Comparison of ENCODE assay signal across 9 cellular contexts in genomic region chr17:78619334-78619733, GRCh38. TPM values are rescaled to one million over a fixed set of nuclear protein-coding genes. Genes with fewer than 3 reads are reported as not detected.
"Had no signal": no experiment of that assay in that cellular context is flagged by ENCODE, and none has a peak within 500 bp of the region (broad histone marks: within the 10 kb centered on the region; RNA-seq: fewer than 3 reads in every experiment).

No MANE protein-coding gene starts in this region.

- FAIRE-seq: H1, H54, HTR-8/SVneo had no signal

- H2AFZ ChIP-seq: GM23338 had no signal

- H3K27ac Mint-ChIP-seq: GM23338 had no signal

- H3K4me3 ChIP-seq: GM23338 had no signal

- H3K4me2 ChIP-seq: GM23338 had no signal

- H3K4me3 Mint-ChIP-seq: GM23338, H9 had no signal

- ATAC-seq: GM23338 had no signal

- DNase-seq: H9, HCEC 1CT, IMR-90, KG1 had no signal

RNA-seq across cellular contexts. Expression of gene DNAH17, which starts 42.1 kb away (rescaled TPM):
- total RNA-seq: HT-29, IMR-90 had no signal
- polyA plus RNA-seq: IMR-90 had no signal
